ENCODE assay signal across 1 cellular context in genomic region chr3:151199569-151200438, GRCh38.
TF ChIP-seq lines count a peak whose summit lies in the region.

No MANE protein-coding gene starts in this region.

TF ChIP-seq in GM23338, 12 proteins besides CTCF, POLR2A, EP300 and RAD21:
- TF ChIP-seq REST (IDR thresholded peaks at IDR 0.05; ENCODE audit: unreplicated experiment) (no peak), POLR2AphosphoS5 (IDR thresholded peaks at IDR 0.05; ENCODE audit: low read depth) (no peak), JUNB (IDR thresholded peaks at IDR 0.05; ENCODE audit: unreplicated experiment) (no peak), ZNF331 (CRISPR knock-in tag; IDR thresholded peaks at IDR 0.05; ENCODE audit: low read depth) (no peak), NANOG (IDR thresholded peaks at IDR 0.05; ENCODE audit: borderline replicate concordance) (no peak)
